8 cellular contexts compared by ENCODE assay signal in genomic region chr9:88835038-88835466, GRCh38.
A peak's percentile ranks its signal among the peaks of the same experiment; 100 is the strongest.
DNase-seq lines count a peak whose midpoint lies in the region; ATAC-seq, FAIRE-seq and TF ChIP-seq lines count a peak whose summit lies in the region.

No MANE protein-coding gene starts in this region.

- ATAC-seq in activated naive CD4-positive, alpha-beta T cell treated with anti-CD3 and anti-CD28 coated beads, Interleukin-2, amount 50 U/mL, for 72 hours: peak; percentile 92 to 97
- peak; percentile 98 for ATAC-seq in HG03469 (IDR thresholded peaks at IDR 0.05; ENCODE audit: unreplicated experiment)
- peak; percentile 99 for ATAC-seq in stimulated activated naive CD8-positive, alpha-beta T cell treated with anti-CD3 and anti-CD28 coated beads, Interleukin-15, amount 100 ng/mL, for 72 hours

- H3K4me1 Mint-ChIP-seq in activated naive CD8-positive, alpha-beta T cell treated with anti-CD3 and anti-CD28 coated beads for 36 hours: peaks cover 18% of the 10 kb centered on the region
- H3K4me1 Mint-ChIP-seq in stimulated activated naive CD8-positive, alpha-beta T cell treated with anti-CD3 and anti-CD28 coated beads, Interleukin-15, amount 100 ng/mL, for 72 hours: peaks cover 34% of the 10 kb centered on the region

- H3K36me3 Mint-ChIP-seq in activated naive CD4-positive, alpha-beta T cell treated with anti-CD3 and anti-CD28 coated beads, Interleukin-2, amount 50 U/mL, for 72 hours: no peaks in the 10 kb centered on the region
- no peaks in the 10 kb centered on the region for H3K36me3 Mint-ChIP-seq in activated naive CD8-positive, alpha-beta T cell treated with anti-CD3 and anti-CD28 coated beads for 36 hours

- H3K4me3 Mint-ChIP-seq in activated naive CD8-positive, alpha-beta T cell treated with anti-CD3 and anti-CD28 coated beads for 36 hours: no peak overlapping the region
- no peak overlapping the region for H3K4me3 Mint-ChIP-seq in stimulated activated naive CD8-positive, alpha-beta T cell treated with anti-CD3 and anti-CD28 coated beads, Interleukin-15, amount 100 ng/mL, for 72 hours

- DNase-seq in activated naive CD4-positive, alpha-beta T cell treated with anti-CD3 and anti-CD28 coated beads, Interleukin-2, amount 50 U/mL, for 72 hours (ENCODE audit: low spot score in 2 of 2): no peak
- no peak for DNase-seq in activated naive CD4-positive, alpha-beta T cell treated with Interleukin-2 at 50 U/mL for 16 hours
- no peak for DNase-seq in activated naive CD8-positive, alpha-beta T cell treated with anti-CD3 and anti-CD28 coated beads for 36 hours
- DNase-seq in stimulated activated naive CD8-positive, alpha-beta T cell treated with anti-CD3 and anti-CD28 coated beads, Interleukin-15, amount 100 ng/mL, for 72 hours: peak; percentile 15 to 20
- no peak for DNase-seq in NCI-H748 (lab: John Stamatoyannopoulos, UW; ENCODE audit: unreplicated experiment)
- no peak for DNase-seq in Ammon's horn (ENCODE audit: low spot score)
- no peak for DNase-seq in H54 (ENCODE audit: insufficient read length, low spot score)

- H3K9me3 Mint-ChIP-seq in activated naive CD4-positive, alpha-beta T cell treated with anti-CD3 and anti-CD28 coated beads, Interleukin-2, amount 50 U/mL, for 72 hours: peaks cover 0 to 5% of the 10 kb centered on the region in 2 donors
- H3K9me3 Mint-ChIP-seq in activated naive CD8-positive, alpha-beta T cell treated with anti-CD3 and anti-CD28 coated beads for 36 hours: no peaks in the 10 kb centered on the region
- H3K9me3 Mint-ChIP-seq in stimulated activated naive CD8-positive, alpha-beta T cell treated with anti-CD3 and anti-CD28 coated beads, Interleukin-15, amount 100 ng/mL, for 72 hours: peaks cover 0 to 6% of the 10 kb centered on the region in 2 donors

- H3K27me3 Mint-ChIP-seq in activated naive CD8-positive, alpha-beta T cell treated with anti-CD3 and anti-CD28 coated beads for 36 hours: peaks cover 96% of the 10 kb centered on the region
- peaks cover 84% of the 10 kb centered on the region for H3K27me3 Mint-ChIP-seq in stimulated activated naive CD8-positive, alpha-beta T cell treated with anti-CD3 and anti-CD28 coated beads, Interleukin-15, amount 100 ng/mL, for 72 hours

- no peak for FAIRE-seq in H54 (lab: Jason Lieb, UNC)

- TF ChIP-seq POLR2A in H54 (IDR thresholded peaks at IDR 0.05; ENCODE audit: low read depth, low read length): no peak

- H3K27ac Mint-ChIP-seq in activated naive CD4-positive, alpha-beta T cell treated with anti-CD3 and anti-CD28 coated beads, Interleukin-2, amount 50 U/mL, for 72 hours: peak overlapping the region in 1 of 2 donors; percentile 72
- peak overlapping the region; percentile 56 for H3K27ac Mint-ChIP-seq in activated naive CD8-positive, alpha-beta T cell treated with anti-CD3 and anti-CD28 coated beads for 36 hours
- peak overlapping the region; percentile 0 to 57 for H3K27ac Mint-ChIP-seq in stimulated activated naive CD8-positive, alpha-beta T cell treated with anti-CD3 and anti-CD28 coated beads, Interleukin-15, amount 100 ng/mL, for 72 hours

Comparison
In these comparisons a context has a peak if more than half of its experiments do, and no peak if none do; other contexts are left out.
1. DNase-seq: peak in stimulated activated naive CD8-positive, alpha-beta T cell treated with anti-CD3 and anti-CD28 coated beads, Interleukin-15, amount 100 ng/mL, for 72 hours (2 of 2); none in activated naive CD4-positive, alpha-beta T cell treated with anti-CD3 and anti-CD28 coated beads, Interleukin-2, amount 50 U/mL, for 72 hours (0 of 2), activated naive CD4-positive, alpha-beta T cell treated with Interleukin-2 at 50 U/mL for 16 hours (single experiment), activated naive CD8-positive, alpha-beta T cell treated with anti-CD3 and anti-CD28 coated beads for 36 hours (single experiment), NCI-H748 (single experiment), Ammon's horn (single experiment) and H54 (single experiment).
2. Peak in every context shown above with its lines, with median percentiles within 50 percentile points of each other: ATAC-seq.